Comparison of ENCODE assay signal across 8 cellular contexts in genomic region chr12:128644664-128645296, GRCh38.
DNase-seq lines count a peak whose midpoint lies in the region; TF ChIP-seq lines count a peak whose summit lies in the region.

No MANE protein-coding gene starts in this region.

- peak; percentile 63 for TF ChIP-seq CTCF in LNCAP (IDR thresholded peaks at IDR 0.05)
- no peak for TF ChIP-seq CTCF in lower leg skin (IDR thresholded peaks at IDR 0.05)

- 63 to 66% methylated on average over 15 of the region's 15 CpGs for WGBS in lower leg skin, 2 donors

- intact Hi-C loops in lower leg skin (cut with DNase I; ENCODE audit: low total_unique reads): no loop called here

- H3K4me3 ChIP-seq in lower leg skin (ENCODE audit: low read depth, poor library complexity, severe bottlenecking): no peak overlapping the region

- TF ChIP-seq POLR2A in lower leg skin (IDR thresholded peaks at IDR 0.05): no peak

- peak; percentile 3 to 9 for DNase-seq in activated CD4-positive, alpha-beta T cell treated with anti-CD3 and anti-CD28 coated beads for 24 hours (ENCODE audit: low read depth in 2 of 2)
- no peak for DNase-seq in activated CD4-positive, alpha-beta T cell treated with anti-CD3 and anti-CD28 coated beads for 1 hour
- DNase-seq in activated T-cell treated with anti-CD3 and anti-CD28 coated beads for 48 hours (ENCODE audit: low read depth) (peak; percentile 11), left kidney (ENCODE audit: low read depth, low spot score) (peak; percentile 65), lower leg skin (ENCODE audit: low spot score in 2 of 2) (no peak), 8988T (no peak), glomerular visceral epithelial cell (ENCODE audit: extremely low spot score) (no peak)

Comparison
In these comparisons a context has a peak if more than half of its experiments do, and no peak if none do; other contexts are left out.
1. DNase-seq: peak in activated CD4-positive, alpha-beta T cell treated with anti-CD3 and anti-CD28 coated beads for 24 hours (2 of 2), activated T-cell treated with anti-CD3 and anti-CD28 coated beads for 48 hours (single experiment) and left kidney (single experiment); none in activated CD4-positive, alpha-beta T cell treated with anti-CD3 and anti-CD28 coated beads for 1 hour (single experiment), lower leg skin (0 of 2), 8988T (single experiment) and glomerular visceral epithelial cell (single experiment).